In the genomic region with DNA sequence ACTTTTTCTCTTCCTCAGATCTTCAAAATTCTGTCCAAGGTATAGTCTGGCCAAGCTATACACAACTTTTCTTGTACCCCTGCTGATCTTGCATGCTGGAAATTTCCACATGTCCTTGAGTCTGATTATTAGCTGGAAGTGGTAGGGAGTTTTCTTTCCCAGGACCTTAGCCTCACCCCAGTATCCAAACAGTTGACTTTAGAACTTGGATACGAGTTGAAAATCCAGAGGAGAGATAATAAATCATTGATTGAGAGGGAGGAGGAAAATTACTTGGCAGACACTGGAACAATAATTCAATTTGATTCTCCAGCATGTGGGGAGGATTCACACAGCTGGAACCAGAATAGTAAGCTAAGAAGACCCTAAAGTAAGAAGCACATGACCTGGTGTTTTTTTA, we compare ENCODE assay signal across 1 cellular context.
TF ChIP-seq lines count a peak whose summit lies in the region.

No MANE protein-coding gene starts in this region.

TF ChIP-seq in HepG2, 621 proteins besides CTCF, POLR2A, EP300 and RAD21 (continued from another document):
- TF ChIP-seq, protein P1, sequence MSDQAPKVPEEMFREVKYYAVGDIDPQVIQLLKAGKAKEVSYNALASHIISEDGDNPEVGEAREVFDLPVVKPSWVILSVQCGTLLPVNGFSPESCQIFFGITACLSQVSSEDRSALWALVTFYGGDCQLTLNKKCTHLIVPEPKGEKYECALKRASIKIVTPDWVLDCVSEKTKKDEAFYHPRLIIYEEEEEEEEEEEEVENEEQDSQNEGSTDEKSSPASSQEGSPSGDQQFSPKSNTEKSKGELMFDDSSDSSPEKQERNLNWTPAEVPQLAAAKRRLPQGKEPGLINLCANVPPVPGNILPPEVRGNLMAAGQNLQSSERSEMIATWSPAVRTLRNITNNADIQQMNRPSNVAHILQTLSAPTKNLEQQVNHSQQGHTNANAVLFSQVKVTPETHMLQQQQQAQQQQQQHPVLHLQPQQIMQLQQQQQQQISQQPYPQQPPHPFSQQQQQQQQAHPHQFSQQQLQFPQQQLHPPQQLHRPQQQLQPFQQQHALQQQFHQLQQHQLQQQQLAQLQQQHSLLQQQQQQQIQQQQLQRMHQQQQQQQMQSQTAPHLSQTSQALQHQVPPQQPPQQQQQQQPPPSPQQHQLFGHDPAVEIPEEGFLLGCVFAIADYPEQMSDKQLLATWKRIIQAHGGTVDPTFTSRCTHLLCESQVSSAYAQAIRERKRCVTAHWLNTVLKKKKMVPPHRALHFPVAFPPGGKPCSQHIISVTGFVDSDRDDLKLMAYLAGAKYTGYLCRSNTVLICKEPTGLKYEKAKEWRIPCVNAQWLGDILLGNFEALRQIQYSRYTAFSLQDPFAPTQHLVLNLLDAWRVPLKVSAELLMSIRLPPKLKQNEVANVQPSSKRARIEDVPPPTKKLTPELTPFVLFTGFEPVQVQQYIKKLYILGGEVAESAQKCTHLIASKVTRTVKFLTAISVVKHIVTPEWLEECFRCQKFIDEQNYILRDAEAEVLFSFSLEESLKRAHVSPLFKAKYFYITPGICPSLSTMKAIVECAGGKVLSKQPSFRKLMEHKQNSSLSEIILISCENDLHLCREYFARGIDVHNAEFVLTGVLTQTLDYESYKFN (CRISPR knock-in tag; conservative IDR thresholded peaks at IDR 0.05): no peak
- TF ChIP-seq ZFAT (CRISPR knock-in tag; conservative IDR thresholded peaks at IDR 0.05) (no peak), ZBTB8A (CRISPR knock-in tag; IDR thresholded peaks at IDR 0.05; ENCODE audit: borderline replicate concordance, low read depth) (no peak), ZFP1 (CRISPR knock-in tag; IDR thresholded peaks at IDR 0.05) (no peak), HMG20B (CRISPR knock-in tag; conservative IDR thresholded peaks at IDR 0.05) (no peak), SMAD9 (CRISPR knock-in tag; IDR thresholded peaks at IDR 0.05) (no peak), ZNF205 (CRISPR knock-in tag; IDR thresholded peaks at IDR 0.05) (no peak), KLF13 (CRISPR knock-in tag; IDR thresholded peaks at IDR 0.05) (no peak)
- TF ChIP-seq, protein P2, sequence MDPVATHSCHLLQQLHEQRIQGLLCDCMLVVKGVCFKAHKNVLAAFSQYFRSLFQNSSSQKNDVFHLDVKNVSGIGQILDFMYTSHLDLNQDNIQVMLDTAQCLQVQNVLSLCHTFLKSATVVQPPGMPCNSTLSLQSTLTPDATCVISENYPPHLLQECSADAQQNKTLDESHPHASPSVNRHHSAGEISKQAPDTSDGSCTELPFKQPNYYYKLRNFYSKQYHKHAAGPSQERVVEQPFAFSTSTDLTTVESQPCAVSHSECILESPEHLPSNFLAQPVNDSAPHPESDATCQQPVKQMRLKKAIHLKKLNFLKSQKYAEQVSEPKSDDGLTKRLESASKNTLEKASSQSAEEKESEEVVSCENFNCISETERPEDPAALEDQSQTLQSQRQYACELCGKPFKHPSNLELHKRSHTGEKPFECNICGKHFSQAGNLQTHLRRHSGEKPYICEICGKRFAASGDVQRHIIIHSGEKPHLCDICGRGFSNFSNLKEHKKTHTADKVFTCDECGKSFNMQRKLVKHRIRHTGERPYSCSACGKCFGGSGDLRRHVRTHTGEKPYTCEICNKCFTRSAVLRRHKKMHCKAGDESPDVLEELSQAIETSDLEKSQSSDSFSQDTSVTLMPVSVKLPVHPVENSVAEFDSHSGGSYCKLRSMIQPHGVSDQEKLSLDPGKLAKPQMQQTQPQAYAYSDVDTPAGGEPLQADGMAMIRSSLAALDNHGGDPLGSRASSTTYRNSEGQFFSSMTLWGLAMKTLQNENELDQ (CRISPR knock-in tag; IDR thresholded peaks at IDR 0.05; ENCODE audit: borderline replicate concordance): no peak
- TF ChIP-seq, protein P3, sequence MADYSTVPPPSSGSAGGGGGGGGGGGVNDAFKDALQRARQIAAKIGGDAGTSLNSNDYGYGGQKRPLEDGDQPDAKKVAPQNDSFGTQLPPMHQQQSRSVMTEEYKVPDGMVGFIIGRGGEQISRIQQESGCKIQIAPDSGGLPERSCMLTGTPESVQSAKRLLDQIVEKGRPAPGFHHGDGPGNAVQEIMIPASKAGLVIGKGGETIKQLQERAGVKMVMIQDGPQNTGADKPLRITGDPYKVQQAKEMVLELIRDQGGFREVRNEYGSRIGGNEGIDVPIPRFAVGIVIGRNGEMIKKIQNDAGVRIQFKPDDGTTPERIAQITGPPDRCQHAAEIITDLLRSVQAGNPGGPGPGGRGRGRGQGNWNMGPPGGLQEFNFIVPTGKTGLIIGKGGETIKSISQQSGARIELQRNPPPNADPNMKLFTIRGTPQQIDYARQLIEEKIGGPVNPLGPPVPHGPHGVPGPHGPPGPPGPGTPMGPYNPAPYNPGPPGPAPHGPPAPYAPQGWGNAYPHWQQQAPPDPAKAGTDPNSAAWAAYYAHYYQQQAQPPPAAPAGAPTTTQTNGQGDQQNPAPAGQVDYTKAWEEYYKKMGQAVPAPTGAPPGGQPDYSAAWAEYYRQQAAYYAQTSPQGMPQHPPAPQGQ (CRISPR knock-in tag; IDR thresholded peaks at IDR 0.05; ENCODE audit: borderline replicate concordance): no peak
- TF ChIP-seq, protein P4, sequence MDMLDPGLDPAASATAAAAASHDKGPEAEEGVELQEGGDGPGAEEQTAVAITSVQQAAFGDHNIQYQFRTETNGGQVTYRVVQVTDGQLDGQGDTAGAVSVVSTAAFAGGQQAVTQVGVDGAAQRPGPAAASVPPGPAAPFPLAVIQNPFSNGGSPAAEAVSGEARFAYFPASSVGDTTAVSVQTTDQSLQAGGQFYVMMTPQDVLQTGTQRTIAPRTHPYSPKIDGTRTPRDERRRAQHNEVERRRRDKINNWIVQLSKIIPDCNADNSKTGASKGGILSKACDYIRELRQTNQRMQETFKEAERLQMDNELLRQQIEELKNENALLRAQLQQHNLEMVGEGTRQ (IDR thresholded peaks at IDR 0.05; ENCODE audit: low read depth, low read length): no peak
- TF ChIP-seq, protein P4 (CRISPR knock-in tag; IDR thresholded peaks at IDR 0.05; ENCODE audit: borderline replicate concordance): no peak
TF ChIP-seq in HepG2: peak in this region for 0.
